ENCODE assay signal across 8 cellular contexts in the genomic region with DNA sequence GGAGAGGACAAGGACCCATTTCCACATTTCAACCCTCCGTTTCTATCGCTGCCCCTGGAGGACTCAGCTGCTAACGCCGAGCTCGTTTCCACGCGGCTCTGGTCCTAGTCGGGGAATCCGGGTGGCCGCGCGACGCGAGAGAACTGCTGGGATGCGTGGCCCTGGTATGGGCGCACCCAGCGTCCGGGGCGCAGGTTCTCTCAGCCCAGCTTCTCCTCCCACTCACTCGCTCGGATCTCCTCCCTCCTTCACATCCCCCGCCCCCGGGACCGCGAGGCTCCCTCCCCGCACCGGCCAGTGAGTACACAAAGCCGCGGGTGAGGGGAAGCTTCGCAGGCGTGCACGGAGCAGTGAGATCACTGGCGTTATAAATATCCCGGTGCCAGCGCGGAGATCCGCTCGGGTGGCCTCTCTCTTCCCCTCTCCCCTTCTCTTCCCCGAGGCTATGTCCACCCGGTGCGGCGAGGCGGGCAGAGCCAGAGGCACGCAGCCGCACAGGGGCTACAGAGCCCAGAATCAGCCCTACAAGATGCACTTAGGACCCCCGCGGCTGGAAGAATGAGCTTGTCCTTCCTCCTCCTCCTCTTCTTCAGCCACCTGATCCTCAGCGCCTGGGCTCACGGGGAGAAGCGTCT. TPM values are rescaled to one million over a fixed set of nuclear protein-coding genes. Genes with fewer than 3 reads are reported as not detected.
DNase-seq lines count a peak whose midpoint lies in the region; ATAC-seq, FAIRE-seq and TF ChIP-seq lines count a peak whose summit lies in the region.

A gene with protein sequence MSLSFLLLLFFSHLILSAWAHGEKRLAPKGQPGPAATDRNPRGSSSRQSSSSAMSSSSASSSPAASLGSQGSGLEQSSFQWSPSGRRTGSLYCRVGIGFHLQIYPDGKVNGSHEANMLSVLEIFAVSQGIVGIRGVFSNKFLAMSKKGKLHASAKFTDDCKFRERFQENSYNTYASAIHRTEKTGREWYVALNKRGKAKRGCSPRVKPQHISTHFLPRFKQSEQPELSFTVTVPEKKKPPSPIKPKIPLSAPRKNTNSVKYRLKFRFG (plus strand): TSS at position 398 of the 635 bp plus-strand sequence. CDS start 161 bp downstream, at position 559.

- no peak for TF ChIP-seq RAD21 in A549 (conservative IDR thresholded peaks at IDR 0.05 in 1 of 2, IDR thresholded peaks at IDR 0.05 in 1 of 2)

- POLR2A ChIA-PET in A549 (lab: Yijun Ruan, JAX): no interaction called here

- no peaks in the 10 kb centered on the region for H3K36me3 Mint-ChIP-seq in activated T-cell treated with anti-CD3 and anti-CD28 coated beads, Interleukin-2, amount 50 U/mL, for 72 hours (ENCODE audit: insufficient read depth in 2 of 2)
- no peaks in the 10 kb centered on the region for H3K36me3 Mint-ChIP-seq in osteocyte (ENCODE audit: unreplicated experiment)

- WGBS in A549 (ENCODE audit: missing lambda C conversion rate): 0% methylated on average over 18 of the region's 50 CpGs

- peak within 1 kb of the TSS in 1 of 2 experiments; percentile 70; a peak in 4 of 6 replicates for H3K27ac ChIP-seq in A549

- H3K9me3 ChIP-seq in A549: no peaks in the 10 kb centered on the region

- peak; percentile 79 to 84 for ATAC-seq in A549
- ATAC-seq in activated T-cell treated with anti-CD3 and anti-CD28 coated beads, Interleukin-2, amount 50 U/mL, for 72 hours (replicated peaks in 1 of 2): peak; percentile 70 to 75
- no peak for ATAC-seq in GM21360 (IDR thresholded peaks at IDR 0.05; ENCODE audit: unreplicated experiment)
- ATAC-seq in GM21390 (IDR thresholded peaks at IDR 0.05; ENCODE audit: unreplicated experiment): no peak

- peak within 1 kb of the TSS; percentile 78 to 92 for H3K4me3 Mint-ChIP-seq in activated T-cell treated with anti-CD3 and anti-CD28 coated beads, Interleukin-2, amount 50 U/mL, for 72 hours
- peak within 1 kb of the TSS; percentile 91 for H3K4me3 Mint-ChIP-seq in osteocyte (ENCODE audit: unreplicated experiment)

- peaks cover 93% of the 10 kb centered on the region for H3K27me3 Mint-ChIP-seq in activated T-cell treated with anti-CD3 and anti-CD28 coated beads, Interleukin-2, amount 50 U/mL, for 72 hours (ENCODE audit: low read depth)
- no peaks in the 10 kb centered on the region for H3K27me3 Mint-ChIP-seq in osteocyte (ENCODE audit: unreplicated experiment)

- TF ChIP-seq CTCF in A549 (IDR thresholded peaks at IDR 0.05): no peak
- no peak for TF ChIP-seq CTCF in foreskin fibroblast (IDR thresholded peaks at IDR 0.05; ENCODE audit: low read depth, low read length)
- TF ChIP-seq CTCF in osteocyte (IDR thresholded peaks at IDR 0.05): no peak

- TF ChIP-seq POLR2A in A549 (IDR thresholded peaks at IDR 0.05; ENCODE audit: low read length): no peak

- no peaks in the 10 kb centered on the region for H3K4me1 ChIP-seq in A549

- H3K4me3 ChIP-seq in A549 (peak within 1 kb of the TSS; percentile 54), foreskin fibroblast (ENCODE audit: low read depth in 1 of 2, low read length in 2 of 2) (peak within 1 kb of the TSS; percentile 92 to 96)

- no peak within 1 kb of the TSS for H3K27ac Mint-ChIP-seq in activated T-cell treated with anti-CD3 and anti-CD28 coated beads, Interleukin-2, amount 50 U/mL, for 72 hours
- peak within 1 kb of the TSS; percentile 95 for H3K27ac Mint-ChIP-seq in osteocyte (ENCODE audit: unreplicated experiment)

- DNase-seq in A549 (ENCODE audit: low read depth in 1 of 2, low spot score in 1 of 2): no peak
- peak; percentile 77 for DNase-seq in GM04503 (ENCODE audit: low read depth)
- peak; percentile 22 for DNase-seq in NCI-H1092 (lab: John Stamatoyannopoulos, UW)
- DNase-seq in activated T-cell treated with anti-CD3 and anti-CD28 coated beads, Interleukin-2, amount 50 U/mL, for 72 hours: peak; percentile 48 to 65
- peak; percentile 98 to 99 for DNase-seq in foreskin fibroblast
- DNase-seq in osteocyte (ENCODE audit: extremely low spot score, unreplicated experiment): peak; percentile 91

- FAIRE-seq in A549 (lab: Jason Lieb, UNC): no peak

- H3K4me1 Mint-ChIP-seq in activated T-cell treated with anti-CD3 and anti-CD28 coated beads, Interleukin-2, amount 50 U/mL, for 72 hours (ENCODE audit: low read depth): peaks cover 43% of the 10 kb centered on the region
- peaks cover 44% of the 10 kb centered on the region for H3K4me1 Mint-ChIP-seq in osteocyte (ENCODE audit: unreplicated experiment)

- peak within 1 kb of the TSS; percentile 99 for H3K4me2 ChIP-seq in A549

- CTCF ChIA-PET in A549 (lab: Yijun Ruan, JAX): interaction anchor here (1.4 to 1.9 kb wide), 2 partner anchors 46 to 48 kb away, joined by 4 read pairs; no protein-coding TSS in a partner anchor

- no peak for TF ChIP-seq EP300 in A549 (IDR thresholded peaks at IDR 0.05)

- H3K9me3 Mint-ChIP-seq in activated T-cell treated with anti-CD3 and anti-CD28 coated beads, Interleukin-2, amount 50 U/mL, for 72 hours: no peaks in the 10 kb centered on the region
- H3K9me3 Mint-ChIP-seq in osteocyte (ENCODE audit: unreplicated experiment): no peaks in the 10 kb centered on the region

TF ChIP-seq in A549, 52 proteins besides CTCF, POLR2A, EP300 and RAD21:
- TF ChIP-seq ZC3H11A (IDR thresholded peaks at IDR 0.05): no peak
- TF ChIP-seq NPAS2 (CRISPR knock-in tag; IDR thresholded peaks at IDR 0.05; ENCODE audit: borderline replicate concordance): no peak
- no peak for TF ChIP-seq CHD4 (IDR thresholded peaks at IDR 0.05; ENCODE audit: borderline replicate concordance)
- TF ChIP-seq, protein P1, sequence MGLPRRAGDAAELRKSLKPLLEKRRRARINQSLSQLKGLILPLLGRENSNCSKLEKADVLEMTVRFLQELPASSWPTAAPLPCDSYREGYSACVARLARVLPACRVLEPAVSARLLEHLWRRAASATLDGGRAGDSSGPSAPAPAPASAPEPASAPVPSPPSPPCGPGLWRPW (IDR thresholded peaks at IDR 0.05): no peak
- TF ChIP-seq BHLHE40 (IDR thresholded peaks at IDR 0.05; ENCODE audit: low read depth, low read length): no peak
- TF ChIP-seq, protein P2, sequence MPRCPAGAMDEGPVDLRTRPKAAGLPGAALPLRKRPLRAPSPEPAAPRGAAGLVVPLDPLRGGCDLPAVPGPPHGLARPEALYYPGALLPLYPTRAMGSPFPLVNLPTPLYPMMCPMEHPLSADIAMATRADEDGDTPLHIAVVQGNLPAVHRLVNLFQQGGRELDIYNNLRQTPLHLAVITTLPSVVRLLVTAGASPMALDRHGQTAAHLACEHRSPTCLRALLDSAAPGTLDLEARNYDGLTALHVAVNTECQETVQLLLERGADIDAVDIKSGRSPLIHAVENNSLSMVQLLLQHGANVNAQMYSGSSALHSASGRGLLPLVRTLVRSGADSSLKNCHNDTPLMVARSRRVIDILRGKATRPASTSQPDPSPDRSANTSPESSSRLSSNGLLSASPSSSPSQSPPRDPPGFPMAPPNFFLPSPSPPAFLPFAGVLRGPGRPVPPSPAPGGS (IDR thresholded peaks at IDR 0.05): no peak
- TF ChIP-seq CBX2 (IDR thresholded peaks at IDR 0.05; ENCODE audit: borderline replicate concordance, low read depth): no peak
- no peak for TF ChIP-seq MAZ (IDR thresholded peaks at IDR 0.05; ENCODE audit: borderline replicate concordance, low read depth, low read length)
- no peak for TF ChIP-seq MYC (IDR thresholded peaks at IDR 0.05; ENCODE audit: borderline replicate concordance, low read length)
- TF ChIP-seq, protein P3, sequence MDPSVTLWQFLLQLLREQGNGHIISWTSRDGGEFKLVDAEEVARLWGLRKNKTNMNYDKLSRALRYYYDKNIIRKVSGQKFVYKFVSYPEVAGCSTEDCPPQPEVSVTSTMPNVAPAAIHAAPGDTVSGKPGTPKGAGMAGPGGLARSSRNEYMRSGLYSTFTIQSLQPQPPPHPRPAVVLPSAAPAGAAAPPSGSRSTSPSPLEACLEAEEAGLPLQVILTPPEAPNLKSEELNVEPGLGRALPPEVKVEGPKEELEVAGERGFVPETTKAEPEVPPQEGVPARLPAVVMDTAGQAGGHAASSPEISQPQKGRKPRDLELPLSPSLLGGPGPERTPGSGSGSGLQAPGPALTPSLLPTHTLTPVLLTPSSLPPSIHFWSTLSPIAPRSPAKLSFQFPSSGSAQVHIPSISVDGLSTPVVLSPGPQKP (IDR thresholded peaks at IDR 0.05; ENCODE audit: low read depth, low read length): no peak
- TF ChIP-seq, protein P4, sequence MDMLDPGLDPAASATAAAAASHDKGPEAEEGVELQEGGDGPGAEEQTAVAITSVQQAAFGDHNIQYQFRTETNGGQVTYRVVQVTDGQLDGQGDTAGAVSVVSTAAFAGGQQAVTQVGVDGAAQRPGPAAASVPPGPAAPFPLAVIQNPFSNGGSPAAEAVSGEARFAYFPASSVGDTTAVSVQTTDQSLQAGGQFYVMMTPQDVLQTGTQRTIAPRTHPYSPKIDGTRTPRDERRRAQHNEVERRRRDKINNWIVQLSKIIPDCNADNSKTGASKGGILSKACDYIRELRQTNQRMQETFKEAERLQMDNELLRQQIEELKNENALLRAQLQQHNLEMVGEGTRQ (IDR thresholded peaks at IDR 0.05): no peak
- TF ChIP-seq FOSL2 (IDR thresholded peaks at IDR 0.05): no peak
- TF ChIP-seq FOSL2 (CRISPR knock-in tag; IDR thresholded peaks at IDR 0.05): no peak
- TF ChIP-seq NFE2L2 (conservative IDR thresholded peaks at IDR 0.05; ENCODE audit: low read length): no peak
- TF ChIP-seq TP53 (CRISPR knock-in tag; IDR thresholded peaks at IDR 0.05): no peak

RNA-seq across cellular contexts. Expression of the gene that starts here (rescaled TPM):
- polyA plus RNA-seq in A549 (2011; rRNA removed): 0.19 TPM in 1 of 2 replicates, not detected in the other
- under 0.01 and 0.01 TPM in 2 replicates for polyA plus RNA-seq in A549 (2012; cell fraction: cytosol; rRNA removed)
- not detected in 2 replicates for polyA plus RNA-seq in A549 (2012; cell fraction: nucleus; rRNA removed)
- polyA plus RNA-seq in A549 (2017; fragmentation: RNase III; extraction: RNeasy Plus Mini Kit Qiagen cat#74134 plus additional on column Dnase treatment): 0.21 to 0.28 TPM (median 0.25 TPM) in 3 replicates
- polyA minus RNA-seq in A549 (2011; rRNA and poly(A)+ RNA removed): not detected in 2 replicates
- not detected for total RNA-seq in activated T-cell treated with anti-CD3 and anti-CD28 coated beads, Interleukin-2, amount 50 U/mL, for 72 hours
- total RNA-seq in osteocyte: 7.0 and 8.2 TPM in 2 replicates

Comparison
In these comparisons a context has a peak if more than half of its experiments do, and no peak if none do; other contexts are left out.
1. Peak in ATAC-seq, H3K4me3 ChIP-seq and H3K4me2 ChIP-seq in A549; RNA of the gene not detected or under 1 TPM.
2. Peak in DNase-seq and ATAC-seq in activated T-cell treated with anti-CD3 and anti-CD28 coated beads, Interleukin-2, amount 50 U/mL, for 72 hours; RNA of the gene not detected or under 1 TPM.
3. DNase-seq: peak in GM04503 (single experiment), NCI-H1092 (single experiment), foreskin fibroblast (2 of 2) and osteocyte (single experiment); none in A549 (0 of 2).